In genomic region chr4:25253072-25253447, GRCh38 we compare ENCODE assay signal across 1 cellular context.
TF ChIP-seq lines count a peak whose summit lies in the region.

No MANE protein-coding gene starts in this region.

TF ChIP-seq in HepG2, 621 proteins besides CTCF, POLR2A, EP300 and RAD21 (continued from another document):
- TF ChIP-seq SNAPC4 (CRISPR knock-in tag; IDR thresholded peaks at IDR 0.05), result no peak
- no peak for TF ChIP-seq ESRRA (CRISPR knock-in tag; IDR thresholded peaks at IDR 0.05; ENCODE audit: low read depth)
- no peak for TF ChIP-seq ZNF598 (CRISPR knock-in tag; IDR thresholded peaks at IDR 0.05; ENCODE audit: borderline replicate concordance)
